ENCODE assay signal across 1 cellular context in the genomic region with DNA sequence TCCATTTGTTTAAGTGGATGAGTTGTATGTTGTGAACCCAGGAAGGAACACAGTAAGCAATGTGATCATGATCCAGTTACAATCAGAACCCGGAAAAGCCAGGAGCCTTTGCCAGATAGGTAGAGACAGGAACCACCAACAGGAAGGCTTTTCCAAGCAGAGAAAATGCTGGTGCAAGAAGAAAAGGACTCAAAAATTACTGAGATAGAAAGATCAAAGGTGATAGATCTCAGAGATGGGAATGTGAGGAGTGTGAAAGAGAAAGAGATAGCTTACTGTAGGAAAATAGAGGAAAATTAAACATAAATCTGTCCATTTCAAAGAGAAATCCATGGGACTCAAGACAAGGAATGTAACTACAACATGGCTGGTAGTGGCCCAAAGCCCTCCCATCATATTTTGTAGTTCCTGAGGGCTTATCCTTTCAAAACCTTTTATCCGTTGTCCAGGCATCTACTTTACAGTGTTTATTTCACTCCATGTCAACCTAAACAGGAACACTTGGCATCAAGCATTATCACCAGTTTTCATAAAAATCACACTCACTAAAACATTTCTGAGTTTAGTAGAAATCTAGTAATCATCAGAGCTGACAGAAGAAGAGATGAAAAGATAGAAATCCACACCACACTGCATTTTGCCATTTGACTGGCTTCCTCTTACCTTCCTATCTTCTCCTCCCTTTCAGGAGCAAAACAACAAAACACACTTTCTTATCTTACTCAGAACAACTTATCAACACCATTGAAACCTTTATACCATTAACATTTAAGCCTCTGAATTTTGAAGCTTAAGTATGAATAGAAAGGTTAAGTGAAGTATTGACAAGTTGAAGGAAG.
TF ChIP-seq lines count a peak whose summit lies in the region.

No MANE protein-coding gene starts in this region.

TF ChIP-seq in HCT116, 20 proteins besides CTCF, POLR2A, EP300 and RAD21 (continued from another document):
- no peak for TF ChIP-seq CEBPB (IDR thresholded peaks at IDR 0.05; ENCODE audit: low read depth)
- TF ChIP-seq, protein P1, sequence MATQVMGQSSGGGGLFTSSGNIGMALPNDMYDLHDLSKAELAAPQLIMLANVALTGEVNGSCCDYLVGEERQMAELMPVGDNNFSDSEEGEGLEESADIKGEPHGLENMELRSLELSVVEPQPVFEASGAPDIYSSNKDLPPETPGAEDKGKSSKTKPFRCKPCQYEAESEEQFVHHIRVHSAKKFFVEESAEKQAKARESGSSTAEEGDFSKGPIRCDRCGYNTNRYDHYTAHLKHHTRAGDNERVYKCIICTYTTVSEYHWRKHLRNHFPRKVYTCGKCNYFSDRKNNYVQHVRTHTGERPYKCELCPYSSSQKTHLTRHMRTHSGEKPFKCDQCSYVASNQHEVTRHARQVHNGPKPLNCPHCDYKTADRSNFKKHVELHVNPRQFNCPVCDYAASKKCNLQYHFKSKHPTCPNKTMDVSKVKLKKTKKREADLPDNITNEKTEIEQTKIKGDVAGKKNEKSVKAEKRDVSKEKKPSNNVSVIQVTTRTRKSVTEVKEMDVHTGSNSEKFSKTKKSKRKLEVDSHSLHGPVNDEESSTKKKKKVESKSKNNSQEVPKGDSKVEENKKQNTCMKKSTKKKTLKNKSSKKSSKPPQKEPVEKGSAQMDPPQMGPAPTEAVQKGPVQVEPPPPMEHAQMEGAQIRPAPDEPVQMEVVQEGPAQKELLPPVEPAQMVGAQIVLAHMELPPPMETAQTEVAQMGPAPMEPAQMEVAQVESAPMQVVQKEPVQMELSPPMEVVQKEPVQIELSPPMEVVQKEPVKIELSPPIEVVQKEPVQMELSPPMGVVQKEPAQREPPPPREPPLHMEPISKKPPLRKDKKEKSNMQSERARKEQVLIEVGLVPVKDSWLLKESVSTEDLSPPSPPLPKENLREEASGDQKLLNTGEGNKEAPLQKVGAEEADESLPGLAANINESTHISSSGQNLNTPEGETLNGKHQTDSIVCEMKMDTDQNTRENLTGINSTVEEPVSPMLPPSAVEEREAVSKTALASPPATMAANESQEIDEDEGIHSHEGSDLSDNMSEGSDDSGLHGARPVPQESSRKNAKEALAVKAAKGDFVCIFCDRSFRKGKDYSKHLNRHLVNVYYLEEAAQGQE (IDR thresholded peaks at IDR 0.05; ENCODE audit: low read depth) = no peak
- TF ChIP-seq EZH2phosphoT487 (IDR thresholded peaks at IDR 0.05; ENCODE audit: borderline replicate concordance) = no peak
- no peak for TF ChIP-seq JUND (IDR thresholded peaks at IDR 0.05)
- TF ChIP-seq SIN3A (IDR thresholded peaks at IDR 0.05; ENCODE audit: low read depth) = no peak
- TF ChIP-seq CBX3 (IDR thresholded peaks at IDR 0.05; ENCODE audit: low read depth) = no peak
- TF ChIP-seq, protein P2, sequence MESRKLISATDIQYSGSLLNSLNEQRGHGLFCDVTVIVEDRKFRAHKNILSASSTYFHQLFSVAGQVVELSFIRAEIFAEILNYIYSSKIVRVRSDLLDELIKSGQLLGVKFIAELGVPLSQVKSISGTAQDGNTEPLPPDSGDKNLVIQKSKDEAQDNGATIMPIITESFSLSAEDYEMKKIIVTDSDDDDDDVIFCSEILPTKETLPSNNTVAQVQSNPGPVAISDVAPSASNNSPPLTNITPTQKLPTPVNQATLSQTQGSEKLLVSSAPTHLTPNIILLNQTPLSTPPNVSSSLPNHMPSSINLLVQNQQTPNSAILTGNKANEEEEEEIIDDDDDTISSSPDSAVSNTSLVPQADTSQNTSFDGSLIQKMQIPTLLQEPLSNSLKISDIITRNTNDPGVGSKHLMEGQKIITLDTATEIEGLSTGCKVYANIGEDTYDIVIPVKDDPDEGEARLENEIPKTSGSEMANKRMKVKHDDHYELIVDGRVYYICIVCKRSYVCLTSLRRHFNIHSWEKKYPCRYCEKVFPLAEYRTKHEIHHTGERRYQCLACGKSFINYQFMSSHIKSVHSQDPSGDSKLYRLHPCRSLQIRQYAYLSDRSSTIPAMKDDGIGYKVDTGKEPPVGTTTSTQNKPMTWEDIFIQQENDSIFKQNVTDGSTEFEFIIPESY (IDR thresholded peaks at IDR 0.05; ENCODE audit: extremely low read depth, insufficient replicate concordance, low read length) = no peak
- TF ChIP-seq SRF (IDR thresholded peaks at IDR 0.05; ENCODE audit: low read depth) = no peak
- TF ChIP-seq, protein P3, sequence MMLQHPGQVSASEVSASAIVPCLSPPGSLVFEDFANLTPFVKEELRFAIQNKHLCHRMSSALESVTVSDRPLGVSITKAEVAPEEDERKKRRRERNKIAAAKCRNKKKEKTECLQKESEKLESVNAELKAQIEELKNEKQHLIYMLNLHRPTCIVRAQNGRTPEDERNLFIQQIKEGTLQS (IDR thresholded peaks at IDR 0.05) = no peak
- TF ChIP-seq, protein P4, sequence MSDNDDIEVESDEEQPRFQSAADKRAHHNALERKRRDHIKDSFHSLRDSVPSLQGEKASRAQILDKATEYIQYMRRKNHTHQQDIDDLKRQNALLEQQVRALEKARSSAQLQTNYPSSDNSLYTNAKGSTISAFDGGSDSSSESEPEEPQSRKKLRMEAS (IDR thresholded peaks at IDR 0.05) = no peak
- no peak for TF ChIP-seq TCF7L2 (IDR thresholded peaks at IDR 0.05; ENCODE audit: borderline replicate concordance, extremely low read depth, insufficient read depth, insufficient read length)
- no peak for TF ChIP-seq ELF1 (IDR thresholded peaks at IDR 0.05; ENCODE audit: borderline replicate concordance, low read depth)
- TF ChIP-seq POLR2AphosphoS5 (IDR thresholded peaks at IDR 0.05; ENCODE audit: low read depth, low read length) = no peak
- no peak for TF ChIP-seq SP1 (IDR thresholded peaks at IDR 0.05; ENCODE audit: low read depth)
- no peak for TF ChIP-seq FOSL1 (IDR thresholded peaks at IDR 0.05; ENCODE audit: low read depth)
